Comparison of ENCODE assay signal across 21 cellular contexts in the genomic region with DNA sequence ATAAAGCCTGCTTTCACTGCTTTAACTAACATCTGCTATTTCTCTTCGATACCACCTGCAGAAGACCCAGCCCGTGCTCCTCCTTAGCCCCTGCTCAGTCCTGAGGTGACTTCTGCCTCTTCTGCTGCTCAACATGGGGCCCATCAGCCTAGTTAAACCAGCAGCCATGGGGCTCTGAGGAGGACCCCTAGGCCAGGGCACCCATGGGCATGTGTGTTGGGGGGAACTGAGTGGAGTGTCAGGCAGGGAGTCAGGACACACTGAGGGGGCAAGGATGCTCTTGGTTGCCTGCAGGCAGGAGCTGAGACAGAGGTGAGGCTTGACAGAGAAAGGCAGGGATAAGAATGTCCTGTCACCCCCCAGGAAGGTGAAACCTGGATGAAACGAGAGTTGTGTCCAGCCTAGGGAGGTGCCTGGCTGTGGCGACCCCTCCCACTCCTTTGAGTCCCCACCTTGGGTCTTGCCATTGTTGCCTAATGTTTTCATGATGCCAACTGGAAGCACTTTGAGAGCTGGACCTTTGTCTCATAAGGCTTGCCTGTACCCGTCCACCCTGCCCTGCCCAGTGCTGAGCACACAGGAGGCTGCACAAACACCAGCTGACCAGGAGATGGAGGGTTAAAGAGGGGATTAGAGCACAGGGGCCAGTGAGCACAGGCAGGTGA. TPM values are rescaled to one million over a fixed set of nuclear protein-coding genes. Genes with fewer than 3 reads are reported as not detected.
"Had no signal": no experiment of that assay in that cellular context is flagged by ENCODE, and none has a peak within 500 bp of the region (broad histone marks: within the 10 kb centered on the region; RNA-seq: fewer than 3 reads in every experiment).

No MANE protein-coding gene starts in this region.

- H3K27me3 ChIP-seq: heart right ventricle, transverse colon had no signal

- DNase-seq: activated B cell treated with CpG ODN at 0.5 μM for 24 hours; activated CD4-positive, alpha-beta memory T cell treated with anti-CD3 and anti-CD28 coated beads for 36 hours; activated CD4-positive, alpha-beta T cell treated with anti-CD3 and anti-CD28 coated beads for 4 hours; activated effector memory CD4-positive, alpha-beta T cell treated with anti-CD3 and anti-CD28 coated beads, Interleukin-2, amount 50 U/mL, for 16 hours; activated naive CD4-positive, alpha-beta T cell treated with anti-CD3 and anti-CD28 coated beads, Interleukin-2, amount 50 U/mL, for 16 hours; activated T-cell treated with anti-CD3 and anti-CD28 coated beads, Interleukin-2, amount 50 U/mL, for 72 hours; aorta; caudate nucleus; heart right ventricle; left colon; mesenchymal stem cell; mucosa of descending colon; nephron progenitor cell; stimulated activated CD4-positive, alpha-beta T cell treated with anti-CD3 and anti-CD28 coated beads, Interleukin-2, amount 100 ng/mL, for 24 hours; stimulated activated naive B cell treated with anti-CD40 and anti-IgM and Interleukin-4, amounts not matched to agents 10 μg/mL and 1 μg/mL and 100 μg/mL, for 72 hours; T-helper 1 cell; T-helper 9 cell; transverse colon had no signal

- H3K27ac ChIP-seq: heart right ventricle, prostate gland, transverse colon had no signal

- H3K36me3 ChIP-seq: heart right ventricle, prostate gland, transverse colon had no signal

- ATAC-seq: activated T-cell treated with anti-CD3 and anti-CD28 coated beads, Interleukin-2, amount 50 U/mL, for 72 hours; heart right ventricle; left colon; mucosa of descending colon; stimulated activated naive B cell treated with anti-CD40 and anti-IgM and Interleukin-4, amounts not matched to agents 10 μg/mL and 1 μg/mL and 100 μg/mL, for 72 hours had no signal

- H3K4me1 ChIP-seq: prostate gland, transverse colon had no signal

- H3K9me3 ChIP-seq: heart right ventricle, mucosa of descending colon, prostate gland, transverse colon had no signal

- H3K4me3 ChIP-seq: heart right ventricle, mucosa of descending colon, prostate gland, skin epidermis, transverse colon had no signal

RNA-seq across cellular contexts. Expression of a gene that starts 23.8 kb away (rescaled TPM):
- total RNA-seq: osteocyte had no signal
